In the genomic region with DNA sequence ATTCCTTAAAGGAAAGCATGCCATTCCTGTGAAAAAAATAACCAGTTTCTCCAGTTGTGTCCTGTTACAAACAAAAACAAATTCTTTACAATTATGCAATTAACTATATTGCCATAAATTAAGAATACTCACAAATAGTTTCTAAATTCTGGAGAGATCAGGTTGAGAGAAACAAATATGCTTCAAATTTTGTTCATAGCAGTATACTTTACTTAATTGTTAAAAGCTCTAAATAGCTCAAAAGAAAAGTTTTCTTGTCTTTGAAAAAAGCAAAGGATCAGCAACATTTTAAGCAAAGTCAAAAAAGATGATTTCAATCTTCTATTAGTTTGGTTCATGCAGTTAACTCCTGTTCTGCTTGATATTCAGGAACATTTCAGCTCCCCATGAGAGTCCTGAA, we compare ENCODE assay signal across 23 cellular contexts.
A peak's percentile ranks its signal among the peaks of the same experiment; 100 is the strongest.
DNase-seq lines count a peak whose midpoint lies in the region; ATAC-seq and TF ChIP-seq lines count a peak whose summit lies in the region.
"Had no signal": no experiment of that assay in that cellular context is flagged by ENCODE, and none has a peak within 500 bp of the region (broad histone marks: within the 10 kb centered on the region; RNA-seq: fewer than 3 reads in every experiment).

No MANE protein-coding gene starts in this region.

- no peak overlapping the region for H2AFZ ChIP-seq in OCI-LY7 (ENCODE audit: low read length)

- H3K27me3 ChIP-seq in aorta (ENCODE audit: control insufficient read depth in 1 of 2, insufficient read depth in 2 of 2, low read length in 1 of 2), result no peaks in the 10 kb centered on the region
- peaks cover 0 to 4% (median 0%) of the 10 kb centered on the region in 7 donors for H3K27me3 ChIP-seq in spleen (replicated peaks in 1 of 7)
- H3K27me3 ChIP-seq: BE2C, BLaER1 had no signal

- CTCF ChIA-PET in HEK293 (lab: Yijun Ruan, JAX) (interaction anchor here (0.9 kb wide), 1 partner anchor 221 kb away, joined by 3 read pairs; no protein-coding TSS in a partner anchor), OCI-LY7 (lab: Charles Lee; ENCODE audit: unreplicated experiment) (no interaction called here)

- H4K20me1 ChIP-seq in OCI-LY7 (ENCODE audit: insufficient read depth, low read length), result no peaks in the 10 kb centered on the region
- H4K20me1 ChIP-seq: BLaER1 had no signal

- TF ChIP-seq POLR2A in spleen (IDR thresholded peaks at IDR 0.05), result no peak

- H3K4me2 ChIP-seq in OCI-LY7 (ENCODE audit: low read length), result no peak overlapping the region
- H3K4me2 ChIP-seq: BLaER1 had no signal

- intact Hi-C loops in OCI-LY7 (cut with micrococcal nuclease; ENCODE audit: unreplicated experiment), result no loop called here
- intact Hi-C loops in aorta (cut with DNase I), result no loop called here
- intact Hi-C loops in spleen (cut with DNase I; ENCODE audit: low total_unique reads), result no loop called here

- DNase-seq in OCI-LY7 (ENCODE audit: low spot score), result peak; percentile 2
- peak; percentile 2 for DNase-seq in renal cortical epithelial cell (ENCODE audit: low read depth)
- no peak for DNase-seq in aorta
- no peak for DNase-seq in activated naive CD8-positive, alpha-beta T cell treated with anti-CD3 and anti-CD28 coated beads, Interleukin-2, amount 50 U/mL, for 24 hours
- DNase-seq in spleen, result no peak
- DNase-seq: 8988T; ACHN; BE2C; C1 segment of cervical spinal cord; CD4-positive, alpha-beta memory T cell; CD4-positive, CD25-positive, alpha-beta regulatory T cell; CD8-positive, alpha-beta memory T cell; COR-L47; DMS 273 treated with DMSO at 0.1 percent for 48 hours; DMS153; DMS53; DMS79; DND-41; EL; GF-D8 had no signal

- no TSS peak for BruUV-seq in OCI-LY7 (replicated peaks; lab: Mats Ljungman, UMichigan)

- no peaks in the 10 kb centered on the region for H3K9me3 ChIP-seq in HEK293 (ENCODE audit: control insufficient read depth, insufficient read depth, low read depth, low read length)
- no peaks in the 10 kb centered on the region for H3K9me3 ChIP-seq in OCI-LY7 (ENCODE audit: low read length)
- no peaks in the 10 kb centered on the region for H3K9me3 ChIP-seq in aorta (ENCODE audit: control insufficient read depth, low read length)
- H3K9me3 ChIP-seq in spleen, result peaks cover 0 to 19% (median 14%) of the 10 kb centered on the region in 8 donors
- H3K9me3 ChIP-seq: BE2C had no signal

- H3K27ac Mint-ChIP-seq in activated naive CD8-positive, alpha-beta T cell treated with anti-CD3 and anti-CD28 coated beads, Interleukin-2, amount 50 U/mL, for 24 hours, result no peak overlapping the region
- H3K27ac Mint-ChIP-seq: CD14-positive monocyte; CD4-positive, alpha-beta memory T cell; CD4-positive, CD25-positive, alpha-beta regulatory T cell; CD8-positive, alpha-beta memory T cell had no signal

- H3K27me3 Mint-ChIP-seq in activated naive CD8-positive, alpha-beta T cell treated with anti-CD3 and anti-CD28 coated beads, Interleukin-2, amount 50 U/mL, for 24 hours, result peaks cover 4% of the 10 kb centered on the region

- no peaks in the 10 kb centered on the region for H3K36me3 Mint-ChIP-seq in activated naive CD8-positive, alpha-beta T cell treated with anti-CD3 and anti-CD28 coated beads, Interleukin-2, amount 50 U/mL, for 24 hours (ENCODE audit: low read depth)
- H3K36me3 Mint-ChIP-seq: CD14-positive monocyte; CD4-positive, alpha-beta memory T cell; CD4-positive, CD25-positive, alpha-beta regulatory T cell had no signal

- H3K4me3 ChIP-seq in HEK293 (ENCODE audit: low read depth, low read length) (no peak overlapping the region), OCI-LY7 (ENCODE audit: low read depth, low read length, poor library complexity, severe bottlenecking) (no peak overlapping the region), aorta (ENCODE audit: low read length in 2 of 2) (no peak overlapping the region), spleen (no peak overlapping the region)
- H3K4me3 ChIP-seq: BLaER1 had no signal

- no peaks in the 10 kb centered on the region for H3K4me1 Mint-ChIP-seq in activated naive CD8-positive, alpha-beta T cell treated with anti-CD3 and anti-CD28 coated beads, Interleukin-2, amount 50 U/mL, for 24 hours
- H3K4me1 Mint-ChIP-seq: CD14-positive monocyte; CD4-positive, alpha-beta memory T cell; CD4-positive, CD25-positive, alpha-beta regulatory T cell; CD8-positive, alpha-beta memory T cell had no signal

- TF ChIP-seq CTCF in HEK293 (tag by site-specific recombination; IDR thresholded peaks at IDR 0.05) (no peak), OCI-LY7 (conservative IDR thresholded peaks at IDR 0.05; ENCODE audit: low read length) (no peak), spleen (IDR thresholded peaks at IDR 0.05 in 8 of 11, conservative IDR thresholded peaks at IDR 0.05 in 3 of 11) (no peak)

- POLR2A ChIA-PET in HEK293 (lab: Yijun Ruan, JAX), result no interaction called here
- POLR2A ChIA-PET in OCI-LY7 (lab: Charles Lee), result no interaction called here

- no peak overlapping the region for H3K4me3 Mint-ChIP-seq in activated naive CD8-positive, alpha-beta T cell treated with anti-CD3 and anti-CD28 coated beads, Interleukin-2, amount 50 U/mL, for 24 hours
- H3K4me3 Mint-ChIP-seq: CD14-positive monocyte; CD4-positive, alpha-beta memory T cell; CD4-positive, CD25-positive, alpha-beta regulatory T cell; CD8-positive, alpha-beta memory T cell had no signal

- H3K4me1 ChIP-seq in HEK293 (ENCODE audit: control insufficient read depth, insufficient read depth, low read length) (no peaks in the 10 kb centered on the region; the same call in 1 of the 2 replicates), OCI-LY7 (ENCODE audit: insufficient read depth, low read length, poor library complexity, severe bottlenecking) (no peaks in the 10 kb centered on the region), aorta (ENCODE audit: control insufficient read depth in 1 of 2, insufficient read depth in 2 of 2, low read length in 2 of 2) (no peaks in the 10 kb centered on the region), spleen (no peaks in the 10 kb centered on the region)
- H3K4me1 ChIP-seq: BE2C, BLaER1 had no signal

- peaks cover 15% of the 10 kb centered on the region for H3K9me3 Mint-ChIP-seq in activated naive CD8-positive, alpha-beta T cell treated with anti-CD3 and anti-CD28 coated beads, Interleukin-2, amount 50 U/mL, for 24 hours

- H3K9me2 ChIP-seq in OCI-LY7 (ENCODE audit: insufficient read depth, low read length), result no peaks in the 10 kb centered on the region

- H3K27ac ChIP-seq in HEK293 (ENCODE audit: extremely low read depth, low read depth, low read length) (no peak overlapping the region), OCI-LY7 (ENCODE audit: low read depth, low read length, poor library complexity, severe bottlenecking) (no peak overlapping the region), aorta (ENCODE audit: low read depth in 1 of 2, low read length in 2 of 2) (no peak overlapping the region), spleen (no peak overlapping the region)
- H3K27ac ChIP-seq: BLaER1 had no signal

- ATAC-seq in aorta (ENCODE audit: low FRiP score), result no peak
- ATAC-seq in activated naive CD8-positive, alpha-beta T cell treated with anti-CD3 and anti-CD28 coated beads, Interleukin-2, amount 50 U/mL, for 24 hours, result no peak

- no peaks in the 10 kb centered on the region for H3K79me2 ChIP-seq in OCI-LY7 (ENCODE audit: insufficient read depth, low read depth, low read length)

- H3K36me3 ChIP-seq in HEK293 (ENCODE audit: control insufficient read depth in 2 of 2, insufficient read depth in 1 of 2, low read length in 2 of 2) (peaks cover 4 to 29% of the 10 kb centered on the region in 2 experiments; a peak in 2 of 3 replicates), OCI-LY7 (ENCODE audit: insufficient read depth, low read length) (no peaks in the 10 kb centered on the region), aorta (ENCODE audit: control insufficient read depth in 1 of 2, insufficient read depth in 2 of 2, low read length in 1 of 2) (no peaks in the 10 kb centered on the region), spleen (peaks cover 0 to 10% (median 0%) of the 10 kb centered on the region in 6 donors)
- H3K36me3 ChIP-seq: BLaER1 had no signal

TF ChIP-seq in HEK293, 187 proteins besides CTCF, POLR2A, EP300 and RAD21:
- TF ChIP-seq, protein P1, sequence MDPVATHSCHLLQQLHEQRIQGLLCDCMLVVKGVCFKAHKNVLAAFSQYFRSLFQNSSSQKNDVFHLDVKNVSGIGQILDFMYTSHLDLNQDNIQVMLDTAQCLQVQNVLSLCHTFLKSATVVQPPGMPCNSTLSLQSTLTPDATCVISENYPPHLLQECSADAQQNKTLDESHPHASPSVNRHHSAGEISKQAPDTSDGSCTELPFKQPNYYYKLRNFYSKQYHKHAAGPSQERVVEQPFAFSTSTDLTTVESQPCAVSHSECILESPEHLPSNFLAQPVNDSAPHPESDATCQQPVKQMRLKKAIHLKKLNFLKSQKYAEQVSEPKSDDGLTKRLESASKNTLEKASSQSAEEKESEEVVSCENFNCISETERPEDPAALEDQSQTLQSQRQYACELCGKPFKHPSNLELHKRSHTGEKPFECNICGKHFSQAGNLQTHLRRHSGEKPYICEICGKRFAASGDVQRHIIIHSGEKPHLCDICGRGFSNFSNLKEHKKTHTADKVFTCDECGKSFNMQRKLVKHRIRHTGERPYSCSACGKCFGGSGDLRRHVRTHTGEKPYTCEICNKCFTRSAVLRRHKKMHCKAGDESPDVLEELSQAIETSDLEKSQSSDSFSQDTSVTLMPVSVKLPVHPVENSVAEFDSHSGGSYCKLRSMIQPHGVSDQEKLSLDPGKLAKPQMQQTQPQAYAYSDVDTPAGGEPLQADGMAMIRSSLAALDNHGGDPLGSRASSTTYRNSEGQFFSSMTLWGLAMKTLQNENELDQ (tag by site-specific recombination; IDR thresholded peaks at IDR 0.05; ENCODE audit: low read depth), result no peak
- TF ChIP-seq, protein P2, sequence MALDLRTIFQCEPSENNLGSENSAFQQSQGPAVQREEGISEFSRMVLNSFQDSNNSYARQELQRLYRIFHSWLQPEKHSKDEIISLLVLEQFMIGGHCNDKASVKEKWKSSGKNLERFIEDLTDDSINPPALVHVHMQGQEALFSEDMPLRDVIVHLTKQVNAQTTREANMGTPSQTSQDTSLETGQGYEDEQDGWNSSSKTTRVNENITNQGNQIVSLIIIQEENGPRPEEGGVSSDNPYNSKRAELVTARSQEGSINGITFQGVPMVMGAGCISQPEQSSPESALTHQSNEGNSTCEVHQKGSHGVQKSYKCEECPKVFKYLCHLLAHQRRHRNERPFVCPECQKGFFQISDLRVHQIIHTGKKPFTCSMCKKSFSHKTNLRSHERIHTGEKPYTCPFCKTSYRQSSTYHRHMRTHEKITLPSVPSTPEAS (tag by site-specific recombination; IDR thresholded peaks at IDR 0.05), result no peak
- peak; percentile 96 for TF ChIP-seq SETDB1 (IDR thresholded peaks at IDR 0.05; ENCODE audit: insufficient read length, low read length)
- no peak for TF ChIP-seq HOXA7 (CRISPR knock-in tag; IDR thresholded peaks at IDR 0.05; ENCODE audit: borderline replicate concordance)

Comparison
In these comparisons a context has a peak if more than half of its experiments do, and no peak if none do; other contexts are left out.
1. DNase-seq: peak in OCI-LY7 (single experiment) and renal cortical epithelial cell (single experiment); none in aorta (0 of 2), activated naive CD8-positive, alpha-beta T cell treated with anti-CD3 and anti-CD28 coated beads, Interleukin-2, amount 50 U/mL, for 24 hours (single experiment) and spleen (single experiment).